Comparison of ENCODE assay signal across 2 cellular contexts in genomic region chr22:24428751-24429410, GRCh38.
TF ChIP-seq lines count a peak whose summit lies in the region.

No MANE protein-coding gene starts in this region.

TF ChIP-seq in liver, 16 proteins besides CTCF, POLR2A, EP300 and RAD21:
- TF ChIP-seq FOXA2 (IDR thresholded peaks at IDR 0.05) (no peak), SP1 (IDR thresholded peaks at IDR 0.05) (no peak), NR2F2 (IDR thresholded peaks at IDR 0.05) (no peak), FOXA1 (IDR thresholded peaks at IDR 0.05) (no peak), JUND (IDR thresholded peaks at IDR 0.05) (no peak), TAF1 (conservative IDR thresholded peaks at IDR 0.05) (no peak), ATF3 (IDR thresholded peaks at IDR 0.05) (no peak), HNF4A (conservative IDR thresholded peaks at IDR 0.05) (no peak), REST (IDR thresholded peaks at IDR 0.05) (no peak)
- TF ChIP-seq, protein P1, sequence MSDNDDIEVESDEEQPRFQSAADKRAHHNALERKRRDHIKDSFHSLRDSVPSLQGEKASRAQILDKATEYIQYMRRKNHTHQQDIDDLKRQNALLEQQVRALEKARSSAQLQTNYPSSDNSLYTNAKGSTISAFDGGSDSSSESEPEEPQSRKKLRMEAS (IDR thresholded peaks at IDR 0.05) = no peak

TF ChIP-seq in HepG2, 621 proteins besides CTCF, POLR2A, EP300 and RAD21:
- TF ChIP-seq ZNF782 (CRISPR knock-in tag; IDR thresholded peaks at IDR 0.05; ENCODE audit: borderline replicate concordance) (no peak), CEBPZ (IDR thresholded peaks at IDR 0.05; ENCODE audit: low read length) (no peak), MBD4 (IDR thresholded peaks at IDR 0.05; ENCODE audit: borderline replicate concordance, low read length) (no peak), ZSCAN25 (CRISPR knock-in tag; IDR thresholded peaks at IDR 0.05) (no peak), ZNF629 (CRISPR knock-in tag; conservative IDR thresholded peaks at IDR 0.05) (no peak), ATF6 (CRISPR knock-in tag; conservative IDR thresholded peaks at IDR 0.05) (no peak), ZNF572 (CRISPR knock-in tag; IDR thresholded peaks at IDR 0.05) (no peak), PCBP1 (IDR thresholded peaks at IDR 0.05; ENCODE audit: borderline replicate concordance, low read depth, low read length) (no peak), SOX5 (CRISPR knock-in tag; IDR thresholded peaks at IDR 0.05; ENCODE audit: borderline replicate concordance) (no peak)
